9 cellular contexts compared by ENCODE assay signal in genomic region chr12:57611810-57612710, GRCh38. TPM values are rescaled to one million over a fixed set of nuclear protein-coding genes. Genes with fewer than 3 reads are reported as not detected.
DNase-seq lines count a peak whose midpoint lies in the region; ATAC-seq and TF ChIP-seq lines count a peak whose summit lies in the region.
"Had no signal": no experiment of that assay in that cellular context is flagged by ENCODE, and none has a peak within 500 bp of the region (broad histone marks: within the 10 kb centered on the region; RNA-seq: fewer than 3 reads in every experiment).

No MANE protein-coding gene starts in this region.

- peak overlapping the region; percentile 61 to 68 (median 66) for H3K4me3 Mint-ChIP-seq in T-cell

- peaks cover 6% of the 10 kb centered on the region for H3F3A ChIP-seq in SK-N-SH (replicated peaks; ENCODE audit: insufficient read depth)

- peaks cover 5 to 29% of the 10 kb centered on the region in 2 experiments; a peak in 2 of 4 replicates for H3K4me1 ChIP-seq in SK-N-SH (ENCODE audit: control insufficient read depth in 1 of 2, insufficient read depth in 2 of 2, low read depth in 1 of 2, low read length in 1 of 2)
- H3K4me1 ChIP-seq in hepatocyte (ENCODE audit: insufficient read depth): peaks cover 13% of the 10 kb centered on the region
- peaks cover 22 to 63% (median 40%) of the 10 kb centered on the region in 4 donors for H3K4me1 ChIP-seq in stomach
- H3K4me1 ChIP-seq in OCI-LY7 (ENCODE audit: insufficient read depth, low read length, poor library complexity, severe bottlenecking): peaks cover 15% of the 10 kb centered on the region

- ATAC-seq in SK-N-SH treated with all-trans-retinoic acid at 6 μM for 48 hours (no peak), T-cell (replicated peaks in 1 of 4) (no peak), HG02571 (IDR thresholded peaks at IDR 0.05; ENCODE audit: unreplicated experiment) (no peak)

- no TSS peak for BruUV-seq in OCI-LY7 (replicated peaks; lab: Mats Ljungman, UMichigan)

- H3K9ac ChIP-seq in SK-N-SH: peak overlapping the region; percentile 85

- H3K27me3 ChIP-seq in SK-N-SH (ENCODE audit: insufficient read depth): no peaks in the 10 kb centered on the region
- H3K27me3 ChIP-seq in hepatocyte: peaks cover 58% of the 10 kb centered on the region
- H3K27me3 ChIP-seq in stomach: peaks cover 0 to 71% (median 28%) of the 10 kb centered on the region in 3 donors

- H3K4me2 ChIP-seq in SK-N-SH (peak overlapping the region; percentile 85), hepatocyte (peak overlapping the region; percentile 94), OCI-LY7 (ENCODE audit: low read length) (no peak overlapping the region)

- H4K20me1 ChIP-seq in SK-N-SH (ENCODE audit: insufficient read depth) (no peaks in the 10 kb centered on the region), hepatocyte (ENCODE audit: insufficient read depth, poor library complexity, severe bottlenecking) (no peaks in the 10 kb centered on the region), OCI-LY7 (ENCODE audit: insufficient read depth, low read length) (no peaks in the 10 kb centered on the region)

- H3K27ac ChIP-seq in SK-N-SH (ENCODE audit: low read depth in 2 of 2, low read length in 1 of 2) (peak overlapping the region in 1 of 2 experiments; percentile 86; a peak in 2 of 4 replicates), hepatocyte (no peak overlapping the region), stomach (peak overlapping the region in 4 of 5 donors; percentile 81 to 91 (median 84)), OCI-LY7 (ENCODE audit: low read depth, low read length, poor library complexity, severe bottlenecking) (no peak overlapping the region)

- DNase-seq in SK-N-SH (peak; percentile 64), T-cell (no peak), hepatocyte (ENCODE audit: low spot score) (no peak), stomach (no peak), HUDEP-2 (lab: John Stamatoyannopoulos, UW; ENCODE audit: unreplicated experiment in 76 of 76) (no peak), OCI-LY7 (ENCODE audit: low spot score) (no peak)
- DNase-seq: stimulated activated CD4-positive, alpha-beta T cell treated with anti-CD3 and anti-CD28 coated beads, Interleukin-1b, Interleukin-23, amount 100 ng/mL, for 48 hours had no signal

- peaks cover 8 to 14% (median 10%) of the 10 kb centered on the region in 3 donors for H3K4me1 Mint-ChIP-seq in T-cell

- 0 out of 2 replicates have a peak overlapping the region, but pooled peaks have one; percentile 20 for H2AFZ ChIP-seq in SK-N-SH (ENCODE audit: low read depth)
- H2AFZ ChIP-seq in hepatocyte: peak overlapping the region; percentile 94
- H2AFZ ChIP-seq in OCI-LY7 (ENCODE audit: low read length): no peak overlapping the region

- CTCF ChIA-PET in SK-N-SH (lab: Yijun Ruan, JAX): interaction anchor here (1.4 to 7.4 kb wide), 7 partner anchors 9 to 153 kb away, joined by 3 to 90 read pairs (median 10); partner anchors contain the start of gene B4GALNT1
- CTCF ChIA-PET in T-cell (lab: Charles Lee): interaction anchor here (0.8 to 1.3 kb wide), 2 partner anchors 8 to 26 kb away, joined by 4 to 6 read pairs; no protein-coding TSS in a partner anchor
- CTCF ChIA-PET in OCI-LY7 (lab: Charles Lee; ENCODE audit: unreplicated experiment): no interaction called here

- intact Hi-C loops in stomach (cut with DNase I; ENCODE audit: low total_unique reads) (no loop called here), OCI-LY7 (cut with micrococcal nuclease; ENCODE audit: unreplicated experiment) (no loop called here)

- peaks cover 21 to 35% of the 10 kb centered on the region in 2 donors for H3K27me3 Mint-ChIP-seq in T-cell

- no peaks in the 10 kb centered on the region for H3K9me3 Mint-ChIP-seq in T-cell

- H3K9me3 ChIP-seq in SK-N-SH (no peaks in the 10 kb centered on the region), hepatocyte (ENCODE audit: low read depth) (no peaks in the 10 kb centered on the region), stomach (no peaks in the 10 kb centered on the region), OCI-LY7 (ENCODE audit: low read length) (no peaks in the 10 kb centered on the region)

- POLR2A ChIA-PET in SK-N-SH (lab: Yijun Ruan, JAX) (interaction anchor here (0.6 to 2.7 kb wide), 6 partner anchors 8 to 98 kb away, joined by 3 to 21 read pairs (median 4); partner anchors contain the start of genes DDIT3 and PIP4K2C), T-cell (lab: Charles Lee) (no interaction called here), OCI-LY7 (lab: Charles Lee) (no interaction called here)

- H3K36me3 ChIP-seq in SK-N-SH (replicated peaks in 1 of 2; ENCODE audit: control insufficient read depth in 1 of 2, insufficient read depth in 2 of 2, low read length in 1 of 2) (peaks cover 0 to 55% of the 10 kb centered on the region in 2 experiments), hepatocyte (replicated peaks; ENCODE audit: insufficient read depth, low read depth) (no peaks in the 10 kb centered on the region), stomach (peaks cover 5 to 57% (median 42%) of the 10 kb centered on the region in 4 donors), OCI-LY7 (ENCODE audit: insufficient read depth, low read length) (no peaks in the 10 kb centered on the region)

- H3K9me2 ChIP-seq in SK-N-SH (no peaks in the 10 kb centered on the region), hepatocyte (replicated peaks; ENCODE audit: insufficient read depth) (no peaks in the 10 kb centered on the region), OCI-LY7 (ENCODE audit: insufficient read depth, low read length) (no peaks in the 10 kb centered on the region)

- peak overlapping the region; percentile 51 to 75 for H3K4me3 ChIP-seq in SK-N-SH (ENCODE audit: low read depth in 2 of 2, low read length in 1 of 2)
- H3K4me3 ChIP-seq in hepatocyte: peak overlapping the region; percentile 57
- peak overlapping the region; percentile 54 to 71 (median 64) for H3K4me3 ChIP-seq in stomach
- no peak overlapping the region for H3K4me3 ChIP-seq in OCI-LY7 (ENCODE audit: low read depth, low read length, poor library complexity, severe bottlenecking)

- TF ChIP-seq CTCF in SK-N-SH (IDR thresholded peaks at IDR 0.05): no peak
- no peak for TF ChIP-seq CTCF in hepatocyte (IDR thresholded peaks at IDR 0.05; ENCODE audit: poor library complexity)
- no peak for TF ChIP-seq CTCF in stomach (IDR thresholded peaks at IDR 0.05)
- no peak for TF ChIP-seq CTCF in OCI-LY7 (conservative IDR thresholded peaks at IDR 0.05; ENCODE audit: low read length)

- TF ChIP-seq EP300 in SK-N-SH (IDR thresholded peaks at IDR 0.05; ENCODE audit: borderline replicate concordance in 1 of 2, low read depth in 1 of 2, low read length in 1 of 2): no peak
- TF ChIP-seq EP300 in stomach (IDR thresholded peaks at IDR 0.05): no peak

- TF ChIP-seq RAD21 in SK-N-SH (IDR thresholded peaks at IDR 0.05; ENCODE audit: low read length): no peak

- H3K27ac Mint-ChIP-seq in T-cell: peak overlapping the region in 1 of 2 donors; percentile 74

- no peaks in the 10 kb centered on the region for H3K36me3 Mint-ChIP-seq in T-cell

- H3K79me2 ChIP-seq in SK-N-SH (ENCODE audit: insufficient read depth) (no peaks in the 10 kb centered on the region), hepatocyte (no peaks in the 10 kb centered on the region), OCI-LY7 (ENCODE audit: insufficient read depth, low read depth, low read length) (no peaks in the 10 kb centered on the region)

- no peak for TF ChIP-seq POLR2A in stomach (IDR thresholded peaks at IDR 0.05)

- WGBS in SK-N-SH (ENCODE audit: low lambda C conversion rate): 13% methylated on average over 12 of the region's 27 CpGs
- WGBS in hepatocyte (ENCODE audit: low lambda C conversion rate, missing lambda C conversion rate): 18% methylated on average over 12 of the region's 27 CpGs
- 15 to 26% (median 17%) methylated on average over 11 to 27 of the region's 27 CpGs for WGBS in stomach, 5 donors

TF ChIP-seq in SK-N-SH, 30 proteins besides CTCF, POLR2A, EP300 and RAD21 (continues in another document):
- no peak for TF ChIP-seq SMC3 (IDR thresholded peaks at IDR 0.05; ENCODE audit: low read depth, low read length)

TF ChIP-seq in SK-N-SH treated with all-trans-retinoic acid at 6 μM for 48 hours, 23 proteins besides CTCF, POLR2A, EP300 and RAD21 (continues in another document):
- no peak for TF ChIP-seq ISL1 (CRISPR knock-in tag; IDR thresholded peaks at IDR 0.05)

RNA-seq across cellular contexts. Expression of gene ARHGEF25, which starts 0.8 kb away (rescaled TPM):
- polyA plus RNA-seq in SK-N-SH (2012; rRNA removed) (48.1 and 51.6 TPM in 2 replicates), hepatocyte (0.29 and 1.3 TPM in 2 replicates), stomach (10 to 100 TPM; 22.5 to 48.4 (median 24.8) TPM)
- 39.3 and 41.6 TPM in 2 replicates for polyA plus RNA-seq in SK-N-SH (2012; cell fraction: cytosol; rRNA removed)
- 220 and 239 TPM in 2 replicates for polyA plus RNA-seq in SK-N-SH (2012; cell fraction: nucleus; rRNA removed)
- total RNA-seq in T-cell (1 to 10 TPM in 1 of 5 donors, under 1 TPM in 4; 0.67 to 1.4 (median 0.84) TPM), hepatocyte (9.0 and 12.6 TPM in 2 replicates), stomach (100 to 1,000 TPM in 1 of 5 donors, 10 to 100 TPM in 4; 18.7 to 220 (median 31.8) TPM), OCI-LY7 (2022) (not detected in 2 replicates)
- total RNA-seq in OCI-LY7 (2014; rRNA removed; shearing (Covaris generic)): not detected in 2 replicates

RNA-seq across cellular contexts. Expression of gene DTX3, which starts 7.4 kb away (rescaled TPM):
- polyA plus RNA-seq in SK-N-SH (2012; rRNA removed): 61.2 and 62.6 TPM in 2 replicates
- 21.8 and 33.1 TPM in 2 replicates for polyA plus RNA-seq in SK-N-SH (2012; cell fraction: cytosol; rRNA removed)
- 312 and 331 TPM in 2 replicates for polyA plus RNA-seq in SK-N-SH (2012; cell fraction: nucleus; rRNA removed)
- 10 to 100 TPM; 27.1 to 37.2 (median 30.4) TPM for total RNA-seq in T-cell
- total RNA-seq in hepatocyte: 17.7 and 19.9 TPM in 2 replicates
- polyA plus RNA-seq in hepatocyte: 31.2 and 42.9 TPM in 2 replicates
- total RNA-seq in stomach: 10 to 100 TPM in 3 of 5 donors, 1 to 10 TPM in 2; 5.2 to 49.6 (median 14.3) TPM
- polyA plus RNA-seq in stomach: 10 to 100 TPM; 14.6 to 26.9 (median 17.1) TPM
- not detected in 2 replicates for total RNA-seq in OCI-LY7 (2014; rRNA removed; shearing (Covaris generic))
- total RNA-seq in OCI-LY7 (2022): 0.11 TPM in 1 of 2 replicates, not detected in the other

RNA-seq across cellular contexts. Expression of gene B4GALNT1, which starts 20.9 kb away (rescaled TPM):
- polyA plus RNA-seq in SK-N-SH (2012; rRNA removed): 5.2 and 5.3 TPM in 2 replicates
- polyA plus RNA-seq in SK-N-SH (2012; cell fraction: cytosol; rRNA removed): 3.0 and 5.1 TPM in 2 replicates
- 11.1 and 15.0 TPM in 2 replicates for polyA plus RNA-seq in SK-N-SH (2012; cell fraction: nucleus; rRNA removed)
- total RNA-seq in T-cell: under 1 TPM in 3 of 5 donors, not detected in 2; 0.16 to 0.54 (median 0.26) TPM
- total RNA-seq in hepatocyte: 0.24 and 0.97 TPM in 2 replicates
- polyA plus RNA-seq in hepatocyte: 0.97 and 1.2 TPM in 2 replicates
- 1 to 10 TPM in 1 of 5 donors, not detected in 4; 1.1 TPM for total RNA-seq in stomach
- under 1 TPM; 0.31 to 0.75 (median 0.60) TPM for polyA plus RNA-seq in stomach
- 1.1 and 1.2 TPM in 2 replicates for total RNA-seq in OCI-LY7 (2014; rRNA removed; shearing (Covaris generic))
- total RNA-seq in OCI-LY7 (2022): 3.1 and 3.8 TPM in 2 replicates

RNA-seq across cellular contexts. Expression of gene PIP4K2C, which starts 21.1 kb away (rescaled TPM):
- 34.2 and 40.1 TPM in 2 replicates for polyA plus RNA-seq in SK-N-SH (2012; rRNA removed)
- 35.5 and 40.3 TPM in 2 replicates for polyA plus RNA-seq in SK-N-SH (2012; cell fraction: cytosol; rRNA removed)
- 25.2 and 35.0 TPM in 2 replicates for polyA plus RNA-seq in SK-N-SH (2012; cell fraction: nucleus; rRNA removed)
- 10 to 100 TPM; 21.7 to 30.9 (median 27.9) TPM for total RNA-seq in T-cell
- total RNA-seq in hepatocyte: 30.0 and 41.6 TPM in 2 replicates
- 32.3 and 34.2 TPM in 2 replicates for polyA plus RNA-seq in hepatocyte
- total RNA-seq in stomach: 100 to 1,000 TPM in 1 of 5 donors, 10 to 100 TPM in 4; 15.9 to 116 (median 46.1) TPM
- polyA plus RNA-seq in stomach: 10 to 100 TPM; 14.1 to 39.7 (median 20.1) TPM
- 9.0 and 14.5 TPM in 2 replicates for total RNA-seq in OCI-LY7 (2014; rRNA removed; shearing (Covaris generic))
- total RNA-seq in OCI-LY7 (2022): 14.8 and 15.9 TPM in 2 replicates

Comparison
In these comparisons a context has a peak if more than half of its experiments do, and no peak if none do; other contexts are left out.
1. H3K27ac ChIP-seq: peak in stomach (4 of 5); none in hepatocyte (single experiment) and OCI-LY7 (single experiment).
2. RNA of gene DTX3, which starts 7.4 kb away (total RNA-seq): 27.1 to 37.2 TPM in T-cell, 17.7 to 19.9 TPM in hepatocyte and 5.2 to 49.6 TPM in stomach; 0.11 TPM in OCI-LY7; every median in the first group is over 4 times any median in the second.